Comparison of ENCODE assay signal across 22 cellular contexts in genomic region chr21:42685954-42686500, GRCh38. TPM values are rescaled to one million over a fixed set of nuclear protein-coding genes. Genes with fewer than 3 reads are reported as not detected.
A peak's percentile ranks its signal among the peaks of the same experiment; 100 is the strongest.
DNase-seq lines count a peak whose midpoint lies in the region; ATAC-seq and TF ChIP-seq lines count a peak whose summit lies in the region.
"Had no signal": no experiment of that assay in that cellular context is flagged by ENCODE, and none has a peak within 500 bp of the region (broad histone marks: within the 10 kb centered on the region; RNA-seq: fewer than 3 reads in every experiment).

No MANE protein-coding gene starts in this region.

- no peak overlapping the region for H2AFZ ChIP-seq in PC-3 (ENCODE audit: low read length)
- H2AFZ ChIP-seq: GM23248, PC-9 had no signal

- POLR2A ChIA-PET in PC-3 (lab: Charles Lee; ENCODE audit: unreplicated experiment) = no interaction called here

- BruUV-seq in PC-3 (replicated peaks; lab: Mats Ljungman, UMichigan) = no TSS peak

- peaks cover 6% of the 10 kb centered on the region for H3K36me3 Mint-ChIP-seq in T-helper 2 cell treated with Interferon-gamma antibody and Interleukin-4, amounts not matched to agents 5 μg/mL and 100 μg/mL, for 36 hours (ENCODE audit: low read depth)
- peaks cover 8% of the 10 kb centered on the region for H3K36me3 Mint-ChIP-seq in CD4-positive, CD25-positive, alpha-beta regulatory T cell
- H3K36me3 Mint-ChIP-seq in T-helper 17 cell (ENCODE audit: low read depth) = no peaks in the 10 kb centered on the region
- H3K36me3 Mint-ChIP-seq: CD14-positive monocyte had no signal

- peaks cover 48% of the 10 kb centered on the region for H3K4me1 Mint-ChIP-seq in T-helper 2 cell treated with Interferon-gamma antibody and Interleukin-4, amounts not matched to agents 5 μg/mL and 100 μg/mL, for 36 hours (ENCODE audit: low read depth)
- peaks cover 19 to 50% (median 31%) of the 10 kb centered on the region in 4 donors for H3K4me1 Mint-ChIP-seq in CD4-positive, CD25-positive, alpha-beta regulatory T cell
- H3K4me1 Mint-ChIP-seq in T-helper 17 cell = peaks cover 24% of the 10 kb centered on the region

- H4K20me1 ChIP-seq in PC-3 (ENCODE audit: low read length) = no peaks in the 10 kb centered on the region

- no peaks in the 10 kb centered on the region for H3K27me3 ChIP-seq in CD4-positive, CD25-positive, alpha-beta regulatory T cell (ENCODE audit: control insufficient read depth, insufficient read depth, low read length)
- no peaks in the 10 kb centered on the region for H3K27me3 ChIP-seq in ascending aorta
- H3K27me3 ChIP-seq in PC-3 (ENCODE audit: low read length) = peaks cover 24% of the 10 kb centered on the region

- no peak for ATAC-seq in CD4-positive, CD25-positive, alpha-beta regulatory T cell (ENCODE audit: low read depth in 2 of 2)
- ATAC-seq in T-helper 17 cell = no peak
- ATAC-seq in PC-3 = no peak
- ATAC-seq: GM12878 had no signal

- CTCF ChIA-PET in PC-3 (lab: Charles Lee) = no interaction called here

- peaks cover 32% of the 10 kb centered on the region for H3K4me1 ChIP-seq in CD4-positive, CD25-positive, alpha-beta regulatory T cell (ENCODE audit: control insufficient read depth, insufficient read depth, low read length, poor library complexity, severe bottlenecking)
- H3K4me1 ChIP-seq in ascending aorta (no peaks in the 10 kb centered on the region), PC-3 (ENCODE audit: insufficient read depth, low read length) (peaks cover 11% of the 10 kb centered on the region)
- H3K4me1 ChIP-seq: Caco-2, HAP-1 had no signal

- no peak overlapping the region for H3K27ac ChIP-seq in CD4-positive, CD25-positive, alpha-beta regulatory T cell (ENCODE audit: insufficient read depth, low read length, poor library complexity, severe bottlenecking)
- no peak overlapping the region for H3K27ac ChIP-seq in ascending aorta
- H3K27ac ChIP-seq in PC-3 (ENCODE audit: low read length) = no peak overlapping the region
- H3K27ac ChIP-seq: GM23248, PC-9, RWPE1 had no signal

- H3K27ac Mint-ChIP-seq in T-helper 2 cell treated with Interferon-gamma antibody and Interleukin-4, amounts not matched to agents 5 μg/mL and 100 μg/mL, for 36 hours = peak overlapping the region; percentile 11
- peak overlapping the region; percentile 48 to 95 (median 75) for H3K27ac Mint-ChIP-seq in CD4-positive, CD25-positive, alpha-beta regulatory T cell
- peak overlapping the region; percentile 85 for H3K27ac Mint-ChIP-seq in T-helper 17 cell

- H3K4me3 Mint-ChIP-seq in T-helper 2 cell treated with Interferon-gamma antibody and Interleukin-4, amounts not matched to agents 5 μg/mL and 100 μg/mL, for 36 hours = peak overlapping the region; percentile 91
- H3K4me3 Mint-ChIP-seq in CD4-positive, CD25-positive, alpha-beta regulatory T cell = peak overlapping the region in 1 of 4 donors; percentile 87
- H3K4me3 Mint-ChIP-seq in T-helper 17 cell = no peak overlapping the region

- H3K36me3 ChIP-seq in CD4-positive, CD25-positive, alpha-beta regulatory T cell (ENCODE audit: control insufficient read depth, insufficient read depth, low read length) = no peaks in the 10 kb centered on the region
- no peaks in the 10 kb centered on the region for H3K36me3 ChIP-seq in ascending aorta
- H3K36me3 ChIP-seq in PC-3 (ENCODE audit: low read depth, low read length) = no peaks in the 10 kb centered on the region
- H3K36me3 ChIP-seq: HAP-1 had no signal

- H3K4me2 ChIP-seq in PC-3 (ENCODE audit: low read length) = no peak overlapping the region
- H3K4me2 ChIP-seq: PC-9 had no signal

- no peaks in the 10 kb centered on the region for H3K9me3 ChIP-seq in CD4-positive, CD25-positive, alpha-beta regulatory T cell (ENCODE audit: control insufficient read depth in 2 of 2, low read length in 2 of 2)
- H3K9me3 ChIP-seq in T-helper 17 cell (ENCODE audit: control insufficient read depth, low read length, poor library complexity, severe bottlenecking) (no peaks in the 10 kb centered on the region), ascending aorta (no peaks in the 10 kb centered on the region), PC-3 (ENCODE audit: low read length) (no peaks in the 10 kb centered on the region)
- H3K9me3 ChIP-seq: Caco-2, HAP-1 had no signal

- no peaks in the 10 kb centered on the region for H3K9me3 Mint-ChIP-seq in T-helper 2 cell treated with Interferon-gamma antibody and Interleukin-4, amounts not matched to agents 5 μg/mL and 100 μg/mL, for 36 hours
- no peaks in the 10 kb centered on the region for H3K9me3 Mint-ChIP-seq in CD4-positive, CD25-positive, alpha-beta regulatory T cell

- no peak overlapping the region for H3K4me3 ChIP-seq in CD4-positive, CD25-positive, alpha-beta regulatory T cell (ENCODE audit: low read depth, low read length)
- H3K4me3 ChIP-seq in ascending aorta (no peak overlapping the region), PC-3 (ENCODE audit: low read length) (no peak overlapping the region)
- H3K4me3 ChIP-seq: GM12878, HAP-1, PC-9 had no signal

- H3K9me2 ChIP-seq in PC-3 (replicated peaks; ENCODE audit: low read length) = no peaks in the 10 kb centered on the region

- H3F3A ChIP-seq in PC-3 (ENCODE audit: low read length, unreplicated experiment) = no peaks in the 10 kb centered on the region

- DNase-seq in T-helper 2 cell treated with Interferon-gamma antibody and Interleukin-4, amounts not matched to agents 5 μg/mL and 100 μg/mL, for 36 hours (ENCODE audit: low spot score) = no peak
- DNase-seq in T-helper 2 cell (no peak), T-helper 17 cell (no peak), head of caudate nucleus (peak in 28 of 42 donors; percentile 34 to 73 (median 54)), medulla oblongata (ENCODE audit: extremely low spot score) (no peak), ascending aorta (ENCODE audit: low spot score in 2 of 2) (no peak), PC-3 (no peak)
- DNase-seq in CD4-positive, CD25-positive, alpha-beta regulatory T cell = no peak
- DNase-seq: 8988T, Caco-2, EL, GM23248, IMR-90, NCI-H1417 treated with DMSO at 0.1 percent for 48 hours, NCI-H1930, NCI-H226, NCI-H526, PC-9 had no signal

- no peak overlapping the region for H3K9ac ChIP-seq in PC-3 (ENCODE audit: low read length)

- TF ChIP-seq CTCF in ascending aorta (IDR thresholded peaks at IDR 0.05) (no peak), PC-3 (conservative IDR thresholded peaks at IDR 0.05; ENCODE audit: low read depth, low read length) (no peak)

- no peaks in the 10 kb centered on the region for H3K79me2 ChIP-seq in PC-3 (ENCODE audit: low read length)

- H3K27me3 Mint-ChIP-seq in T-helper 2 cell treated with Interferon-gamma antibody and Interleukin-4, amounts not matched to agents 5 μg/mL and 100 μg/mL, for 36 hours (ENCODE audit: low read depth) = no peaks in the 10 kb centered on the region
- no peaks in the 10 kb centered on the region for H3K27me3 Mint-ChIP-seq in CD4-positive, CD25-positive, alpha-beta regulatory T cell
- no peaks in the 10 kb centered on the region for H3K27me3 Mint-ChIP-seq in T-helper 17 cell

- intact Hi-C loops in head of caudate nucleus (cut with DNase I) (no loop called here), ascending aorta (cut with DNase I) (no loop called here), PC-3 (cut with micrococcal nuclease) (no loop called here)

RNA-seq across cellular contexts. Expression of gene PDE9A, which starts 32.6 kb away (rescaled TPM):
- 7.3 TPM for total RNA-seq in CD4-positive, CD25-positive, alpha-beta regulatory T cell
- polyA plus RNA-seq in CD4-positive, CD25-positive, alpha-beta regulatory T cell = 1 to 10 TPM; 1.4 to 3.5 (median 2.3) TPM
- total RNA-seq in T-helper 17 cell = 1 to 10 TPM; 4.9 to 6.6 TPM
- total RNA-seq in ascending aorta = 2.2 TPM
- 0.33 and 1.3 TPM in 2 replicates for total RNA-seq in PC-3 (2014; rRNA removed)
- total RNA-seq: GM23248 had no signal
- polyA plus RNA-seq: GM23248 had no signal

Comparison
In these comparisons a context has a peak if more than half of its experiments do, and no peak if none do; other contexts are left out.
1. DNase-seq: peak in head of caudate nucleus (28 of 42); none in T-helper 2 cell treated with Interferon-gamma antibody and Interleukin-4, amounts not matched to agents 5 μg/mL and 100 μg/mL, for 36 hours (single experiment), T-helper 2 cell (0 of 5), CD4-positive, CD25-positive, alpha-beta regulatory T cell (0 of 3), T-helper 17 cell (0 of 3), medulla oblongata (single experiment), ascending aorta (0 of 2) and PC-3 (single experiment).
2. H3K27ac Mint-ChIP-seq: peak in every context shown above with its lines; median percentile 85 in T-helper 17 cell; 75 in CD4-positive, CD25-positive, alpha-beta regulatory T cell; 11 in T-helper 2 cell treated with Interferon-gamma antibody and Interleukin-4, amounts not matched to agents 5 μg/mL and 100 μg/mL, for 36 hours.